ENCODE assay signal across 1 cellular context in the genomic region with DNA sequence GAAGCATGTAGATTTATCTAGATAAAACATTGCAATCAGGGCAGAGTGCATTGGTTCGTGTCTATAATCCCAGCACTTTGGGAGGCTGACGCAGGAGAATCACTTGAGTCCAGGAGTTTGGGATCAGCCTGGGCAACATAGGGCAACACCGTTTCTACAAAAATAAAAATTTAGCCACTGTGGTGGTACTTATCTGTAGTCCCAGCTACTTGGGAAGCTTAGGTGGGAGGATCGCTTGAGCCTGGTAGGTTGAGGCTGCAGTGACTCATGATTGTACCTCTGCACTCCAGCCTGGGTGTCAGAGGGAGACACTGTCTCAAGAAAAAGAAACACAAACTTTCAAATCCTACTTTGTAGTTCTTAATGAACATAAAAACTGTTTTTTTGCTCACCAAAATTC.
TF ChIP-seq lines count a peak whose summit lies in the region.

No MANE protein-coding gene starts in this region.

TF ChIP-seq in K562, 482 proteins besides CTCF, POLR2A, EP300 and RAD21 (continued from another document and continues in another):
- TF ChIP-seq, protein P1, sequence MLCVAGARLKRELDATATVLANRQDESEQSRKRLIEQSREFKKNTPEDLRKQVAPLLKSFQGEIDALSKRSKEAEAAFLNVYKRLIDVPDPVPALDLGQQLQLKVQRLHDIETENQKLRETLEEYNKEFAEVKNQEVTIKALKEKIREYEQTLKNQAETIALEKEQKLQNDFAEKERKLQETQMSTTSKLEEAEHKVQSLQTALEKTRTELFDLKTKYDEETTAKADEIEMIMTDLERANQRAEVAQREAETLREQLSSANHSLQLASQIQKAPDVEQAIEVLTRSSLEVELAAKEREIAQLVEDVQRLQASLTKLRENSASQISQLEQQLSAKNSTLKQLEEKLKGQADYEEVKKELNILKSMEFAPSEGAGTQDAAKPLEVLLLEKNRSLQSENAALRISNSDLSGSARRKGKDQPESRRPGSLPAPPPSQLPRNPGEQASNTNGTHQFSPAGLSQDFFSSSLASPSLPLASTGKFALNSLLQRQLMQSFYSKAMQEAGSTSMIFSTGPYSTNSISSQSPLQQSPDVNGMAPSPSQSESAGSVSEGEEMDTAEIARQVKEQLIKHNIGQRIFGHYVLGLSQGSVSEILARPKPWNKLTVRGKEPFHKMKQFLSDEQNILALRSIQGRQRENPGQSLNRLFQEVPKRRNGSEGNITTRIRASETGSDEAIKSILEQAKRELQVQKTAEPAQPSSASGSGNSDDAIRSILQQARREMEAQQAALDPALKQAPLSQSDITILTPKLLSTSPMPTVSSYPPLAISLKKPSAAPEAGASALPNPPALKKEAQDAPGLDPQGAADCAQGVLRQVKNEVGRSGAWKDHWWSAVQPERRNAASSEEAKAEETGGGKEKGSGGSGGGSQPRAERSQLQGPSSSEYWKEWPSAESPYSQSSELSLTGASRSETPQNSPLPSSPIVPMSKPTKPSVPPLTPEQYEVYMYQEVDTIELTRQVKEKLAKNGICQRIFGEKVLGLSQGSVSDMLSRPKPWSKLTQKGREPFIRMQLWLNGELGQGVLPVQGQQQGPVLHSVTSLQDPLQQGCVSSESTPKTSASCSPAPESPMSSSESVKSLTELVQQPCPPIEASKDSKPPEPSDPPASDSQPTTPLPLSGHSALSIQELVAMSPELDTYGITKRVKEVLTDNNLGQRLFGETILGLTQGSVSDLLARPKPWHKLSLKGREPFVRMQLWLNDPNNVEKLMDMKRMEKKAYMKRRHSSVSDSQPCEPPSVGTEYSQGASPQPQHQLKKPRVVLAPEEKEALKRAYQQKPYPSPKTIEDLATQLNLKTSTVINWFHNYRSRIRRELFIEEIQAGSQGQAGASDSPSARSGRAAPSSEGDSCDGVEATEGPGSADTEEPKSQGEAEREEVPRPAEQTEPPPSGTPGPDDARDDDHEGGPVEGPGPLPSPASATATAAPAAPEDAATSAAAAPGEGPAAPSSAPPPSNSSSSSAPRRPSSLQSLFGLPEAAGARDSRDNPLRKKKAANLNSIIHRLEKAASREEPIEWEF (CRISPR knock-in tag; IDR thresholded peaks at IDR 0.05), result no peak
- TF ChIP-seq, protein P2, sequence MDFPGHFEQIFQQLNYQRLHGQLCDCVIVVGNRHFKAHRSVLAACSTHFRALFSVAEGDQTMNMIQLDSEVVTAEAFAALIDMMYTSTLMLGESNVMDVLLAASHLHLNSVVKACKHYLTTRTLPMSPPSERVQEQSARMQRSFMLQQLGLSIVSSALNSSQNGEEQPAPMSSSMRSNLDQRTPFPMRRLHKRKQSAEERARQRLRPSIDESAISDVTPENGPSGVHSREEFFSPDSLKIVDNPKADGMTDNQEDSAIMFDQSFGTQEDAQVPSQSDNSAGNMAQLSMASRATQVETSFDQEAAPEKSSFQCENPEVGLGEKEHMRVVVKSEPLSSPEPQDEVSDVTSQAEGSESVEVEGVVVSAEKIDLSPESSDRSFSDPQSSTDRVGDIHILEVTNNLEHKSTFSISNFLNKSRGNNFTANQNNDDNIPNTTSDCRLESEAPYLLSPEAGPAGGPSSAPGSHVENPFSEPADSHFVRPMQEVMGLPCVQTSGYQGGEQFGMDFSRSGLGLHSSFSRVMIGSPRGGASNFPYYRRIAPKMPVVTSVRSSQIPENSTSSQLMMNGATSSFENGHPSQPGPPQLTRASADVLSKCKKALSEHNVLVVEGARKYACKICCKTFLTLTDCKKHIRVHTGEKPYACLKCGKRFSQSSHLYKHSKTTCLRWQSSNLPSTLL (IDR thresholded peaks at IDR 0.05), result no peak
- TF ChIP-seq ETS2 (tag; IDR thresholded peaks at IDR 0.05; ENCODE audit: borderline replicate concordance, poor library complexity, severe bottlenecking) (no peak), PCBP2 (IDR thresholded peaks at IDR 0.05; ENCODE audit: low read depth, low read length, poor library complexity, severe bottlenecking) (no peak), TEAD2 (tag; IDR thresholded peaks at IDR 0.05) (no peak), LARP7 (IDR thresholded peaks at IDR 0.05) (no peak), RBM17 (IDR thresholded peaks at IDR 0.05; ENCODE audit: borderline replicate concordance, low read depth, low read length) (no peak), ZNF507 (tag; conservative IDR thresholded peaks at IDR 0.05) (no peak), MTF1 (CRISPR knock-in tag; IDR thresholded peaks at IDR 0.05; ENCODE audit: borderline replicate concordance) (no peak), ZNF41 (CRISPR knock-in tag; conservative IDR thresholded peaks at IDR 0.05) (no peak), NFIC (IDR thresholded peaks at IDR 0.05) (no peak), SIN3A (IDR thresholded peaks at IDR 0.05; ENCODE audit: borderline replicate concordance in 2 of 2, control insufficient read depth in 1 of 2, low read depth in 2 of 2, low read length in 2 of 2) (no peak), POLR2AphosphoS5 (IDR thresholded peaks at IDR 0.05; ENCODE audit: control insufficient read depth, insufficient read depth, low read depth, low read length) (peak; percentile 48; the same call in 1 of the 2 replicates), GABPB1 (CRISPR knock-in tag; IDR thresholded peaks at IDR 0.05) (no peak)
- TF ChIP-seq, protein P3, sequence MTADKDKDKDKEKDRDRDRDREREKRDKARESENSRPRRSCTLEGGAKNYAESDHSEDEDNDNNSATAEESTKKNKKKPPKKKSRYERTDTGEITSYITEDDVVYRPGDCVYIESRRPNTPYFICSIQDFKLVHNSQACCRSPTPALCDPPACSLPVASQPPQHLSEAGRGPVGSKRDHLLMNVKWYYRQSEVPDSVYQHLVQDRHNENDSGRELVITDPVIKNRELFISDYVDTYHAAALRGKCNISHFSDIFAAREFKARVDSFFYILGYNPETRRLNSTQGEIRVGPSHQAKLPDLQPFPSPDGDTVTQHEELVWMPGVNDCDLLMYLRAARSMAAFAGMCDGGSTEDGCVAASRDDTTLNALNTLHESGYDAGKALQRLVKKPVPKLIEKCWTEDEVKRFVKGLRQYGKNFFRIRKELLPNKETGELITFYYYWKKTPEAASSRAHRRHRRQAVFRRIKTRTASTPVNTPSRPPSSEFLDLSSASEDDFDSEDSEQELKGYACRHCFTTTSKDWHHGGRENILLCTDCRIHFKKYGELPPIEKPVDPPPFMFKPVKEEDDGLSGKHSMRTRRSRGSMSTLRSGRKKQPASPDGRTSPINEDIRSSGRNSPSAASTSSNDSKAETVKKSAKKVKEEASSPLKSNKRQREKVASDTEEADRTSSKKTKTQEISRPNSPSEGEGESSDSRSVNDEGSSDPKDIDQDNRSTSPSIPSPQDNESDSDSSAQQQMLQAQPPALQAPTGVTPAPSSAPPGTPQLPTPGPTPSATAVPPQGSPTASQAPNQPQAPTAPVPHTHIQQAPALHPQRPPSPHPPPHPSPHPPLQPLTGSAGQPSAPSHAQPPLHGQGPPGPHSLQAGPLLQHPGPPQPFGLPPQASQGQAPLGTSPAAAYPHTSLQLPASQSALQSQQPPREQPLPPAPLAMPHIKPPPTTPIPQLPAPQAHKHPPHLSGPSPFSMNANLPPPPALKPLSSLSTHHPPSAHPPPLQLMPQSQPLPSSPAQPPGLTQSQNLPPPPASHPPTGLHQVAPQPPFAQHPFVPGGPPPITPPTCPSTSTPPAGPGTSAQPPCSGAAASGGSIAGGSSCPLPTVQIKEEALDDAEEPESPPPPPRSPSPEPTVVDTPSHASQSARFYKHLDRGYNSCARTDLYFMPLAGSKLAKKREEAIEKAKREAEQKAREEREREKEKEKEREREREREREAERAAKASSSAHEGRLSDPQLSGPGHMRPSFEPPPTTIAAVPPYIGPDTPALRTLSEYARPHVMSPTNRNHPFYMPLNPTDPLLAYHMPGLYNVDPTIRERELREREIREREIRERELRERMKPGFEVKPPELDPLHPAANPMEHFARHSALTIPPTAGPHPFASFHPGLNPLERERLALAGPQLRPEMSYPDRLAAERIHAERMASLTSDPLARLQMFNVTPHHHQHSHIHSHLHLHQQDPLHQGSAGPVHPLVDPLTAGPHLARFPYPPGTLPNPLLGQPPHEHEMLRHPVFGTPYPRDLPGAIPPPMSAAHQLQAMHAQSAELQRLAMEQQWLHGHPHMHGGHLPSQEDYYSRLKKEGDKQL (CRISPR knock-in tag; IDR thresholded peaks at IDR 0.05; ENCODE audit: borderline replicate concordance), result no peak
- TF ChIP-seq, protein P4, sequence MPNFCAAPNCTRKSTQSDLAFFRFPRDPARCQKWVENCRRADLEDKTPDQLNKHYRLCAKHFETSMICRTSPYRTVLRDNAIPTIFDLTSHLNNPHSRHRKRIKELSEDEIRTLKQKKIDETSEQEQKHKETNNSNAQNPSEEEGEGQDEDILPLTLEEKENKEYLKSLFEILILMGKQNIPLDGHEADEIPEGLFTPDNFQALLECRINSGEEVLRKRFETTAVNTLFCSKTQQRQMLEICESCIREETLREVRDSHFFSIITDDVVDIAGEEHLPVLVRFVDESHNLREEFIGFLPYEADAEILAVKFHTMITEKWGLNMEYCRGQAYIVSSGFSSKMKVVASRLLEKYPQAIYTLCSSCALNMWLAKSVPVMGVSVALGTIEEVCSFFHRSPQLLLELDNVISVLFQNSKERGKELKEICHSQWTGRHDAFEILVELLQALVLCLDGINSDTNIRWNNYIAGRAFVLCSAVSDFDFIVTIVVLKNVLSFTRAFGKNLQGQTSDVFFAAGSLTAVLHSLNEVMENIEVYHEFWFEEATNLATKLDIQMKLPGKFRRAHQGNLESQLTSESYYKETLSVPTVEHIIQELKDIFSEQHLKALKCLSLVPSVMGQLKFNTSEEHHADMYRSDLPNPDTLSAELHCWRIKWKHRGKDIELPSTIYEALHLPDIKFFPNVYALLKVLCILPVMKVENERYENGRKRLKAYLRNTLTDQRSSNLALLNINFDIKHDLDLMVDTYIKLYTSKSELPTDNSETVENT (CRISPR knock-in tag; IDR thresholded peaks at IDR 0.05), result no peak
- TF ChIP-seq, protein P5, sequence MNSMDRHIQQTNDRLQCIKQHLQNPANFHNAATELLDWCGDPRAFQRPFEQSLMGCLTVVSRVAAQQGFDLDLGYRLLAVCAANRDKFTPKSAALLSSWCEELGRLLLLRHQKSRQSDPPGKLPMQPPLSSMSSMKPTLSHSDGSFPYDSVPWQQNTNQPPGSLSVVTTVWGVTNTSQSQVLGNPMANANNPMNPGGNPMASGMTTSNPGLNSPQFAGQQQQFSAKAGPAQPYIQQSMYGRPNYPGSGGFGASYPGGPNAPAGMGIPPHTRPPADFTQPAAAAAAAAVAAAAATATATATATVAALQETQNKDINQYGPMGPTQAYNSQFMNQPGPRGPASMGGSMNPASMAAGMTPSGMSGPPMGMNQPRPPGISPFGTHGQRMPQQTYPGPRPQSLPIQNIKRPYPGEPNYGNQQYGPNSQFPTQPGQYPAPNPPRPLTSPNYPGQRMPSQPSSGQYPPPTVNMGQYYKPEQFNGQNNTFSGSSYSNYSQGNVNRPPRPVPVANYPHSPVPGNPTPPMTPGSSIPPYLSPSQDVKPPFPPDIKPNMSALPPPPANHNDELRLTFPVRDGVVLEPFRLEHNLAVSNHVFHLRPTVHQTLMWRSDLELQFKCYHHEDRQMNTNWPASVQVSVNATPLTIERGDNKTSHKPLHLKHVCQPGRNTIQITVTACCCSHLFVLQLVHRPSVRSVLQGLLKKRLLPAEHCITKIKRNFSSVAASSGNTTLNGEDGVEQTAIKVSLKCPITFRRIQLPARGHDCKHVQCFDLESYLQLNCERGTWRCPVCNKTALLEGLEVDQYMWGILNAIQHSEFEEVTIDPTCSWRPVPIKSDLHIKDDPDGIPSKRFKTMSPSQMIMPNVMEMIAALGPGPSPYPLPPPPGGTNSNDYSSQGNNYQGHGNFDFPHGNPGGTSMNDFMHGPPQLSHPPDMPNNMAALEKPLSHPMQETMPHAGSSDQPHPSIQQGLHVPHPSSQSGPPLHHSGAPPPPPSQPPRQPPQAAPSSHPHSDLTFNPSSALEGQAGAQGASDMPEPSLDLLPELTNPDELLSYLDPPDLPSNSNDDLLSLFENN (IDR thresholded peaks at IDR 0.05; ENCODE audit: low read depth in 2 of 2, low read length in 2 of 2), result 0 out of 4 replicates have a peak, but pooled peaks of 1 of the 2 experiments have one; percentile 20
- TF ChIP-seq, protein P6, sequence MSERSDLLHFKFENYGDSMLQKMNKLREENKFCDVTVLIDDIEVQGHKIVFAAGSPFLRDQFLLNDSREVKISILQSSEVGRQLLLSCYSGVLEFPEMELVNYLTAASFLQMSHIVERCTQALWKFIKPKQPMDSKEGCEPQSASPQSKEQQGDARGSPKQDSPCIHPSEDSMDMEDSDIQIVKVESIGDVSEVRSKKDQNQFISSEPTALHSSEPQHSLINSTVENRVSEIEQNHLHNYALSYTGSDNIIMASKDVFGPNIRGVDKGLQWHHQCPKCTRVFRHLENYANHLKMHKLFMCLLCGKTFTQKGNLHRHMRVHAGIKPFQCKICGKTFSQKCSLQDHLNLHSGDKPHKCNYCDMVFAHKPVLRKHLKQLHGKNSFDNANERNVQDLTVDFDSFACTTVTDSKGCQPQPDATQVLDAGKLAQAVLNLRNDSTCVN (CRISPR knock-in tag; IDR thresholded peaks at IDR 0.05), result no peak
- TF ChIP-seq, protein P7, sequence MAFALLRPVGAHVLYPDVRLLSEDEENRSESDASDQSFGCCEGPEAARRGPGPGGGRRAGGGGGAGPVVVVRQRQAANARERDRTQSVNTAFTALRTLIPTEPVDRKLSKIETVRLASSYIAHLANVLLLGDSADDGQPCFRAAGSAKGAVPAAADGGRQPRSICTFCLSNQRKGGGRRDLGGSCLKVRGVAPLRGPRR (CRISPR knock-in tag; IDR thresholded peaks at IDR 0.05), result no peak
- TF ChIP-seq, protein P8, sequence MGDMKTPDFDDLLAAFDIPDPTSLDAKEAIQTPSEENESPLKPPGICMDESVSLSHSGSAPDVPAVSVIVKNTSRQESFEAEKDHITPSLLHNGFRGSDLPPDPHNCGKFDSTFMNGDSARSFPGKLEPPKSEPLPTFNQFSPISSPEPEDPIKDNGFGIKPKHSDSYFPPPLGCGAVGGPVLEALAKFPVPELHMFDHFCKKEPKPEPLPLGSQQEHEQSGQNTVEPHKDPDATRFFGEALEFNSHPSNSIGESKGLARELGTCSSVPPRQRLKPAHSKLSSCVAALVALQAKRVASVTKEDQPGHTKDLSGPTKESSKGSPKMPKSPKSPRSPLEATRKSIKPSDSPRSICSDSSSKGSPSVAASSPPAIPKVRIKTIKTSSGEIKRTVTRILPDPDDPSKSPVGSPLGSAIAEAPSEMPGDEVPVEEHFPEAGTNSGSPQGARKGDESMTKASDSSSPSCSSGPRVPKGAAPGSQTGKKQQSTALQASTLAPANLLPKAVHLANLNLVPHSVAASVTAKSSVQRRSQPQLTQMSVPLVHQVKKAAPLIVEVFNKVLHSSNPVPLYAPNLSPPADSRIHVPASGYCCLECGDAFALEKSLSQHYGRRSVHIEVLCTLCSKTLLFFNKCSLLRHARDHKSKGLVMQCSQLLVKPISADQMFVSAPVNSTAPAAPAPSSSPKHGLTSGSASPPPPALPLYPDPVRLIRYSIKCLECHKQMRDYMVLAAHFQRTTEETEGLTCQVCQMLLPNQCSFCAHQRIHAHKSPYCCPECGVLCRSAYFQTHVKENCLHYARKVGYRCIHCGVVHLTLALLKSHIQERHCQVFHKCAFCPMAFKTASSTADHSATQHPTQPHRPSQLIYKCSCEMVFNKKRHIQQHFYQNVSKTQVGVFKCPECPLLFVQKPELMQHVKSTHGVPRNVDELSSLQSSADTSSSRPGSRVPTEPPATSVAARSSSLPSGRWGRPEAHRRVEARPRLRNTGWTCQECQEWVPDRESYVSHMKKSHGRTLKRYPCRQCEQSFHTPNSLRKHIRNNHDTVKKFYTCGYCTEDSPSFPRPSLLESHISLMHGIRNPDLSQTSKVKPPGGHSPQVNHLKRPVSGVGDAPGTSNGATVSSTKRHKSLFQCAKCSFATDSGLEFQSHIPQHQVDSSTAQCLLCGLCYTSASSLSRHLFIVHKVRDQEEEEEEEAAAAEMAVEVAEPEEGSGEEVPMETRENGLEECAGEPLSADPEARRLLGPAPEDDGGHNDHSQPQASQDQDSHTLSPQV (IDR thresholded peaks at IDR 0.05), result peak; percentile 60; the same call in 1 of the 2 replicates
